In genomic region chr10:96647466-96647865, GRCh38 we compare ENCODE assay signal across 24 cellular contexts.
DNase-seq lines count a peak whose midpoint lies in the region; ATAC-seq and TF ChIP-seq lines count a peak whose summit lies in the region.
"Had no signal": no experiment of that assay in that cellular context is flagged by ENCODE, and none has a peak within 500 bp of the region (broad histone marks: within the 10 kb centered on the region; RNA-seq: fewer than 3 reads in every experiment).

No MANE protein-coding gene starts in this region.

- intact Hi-C loops in CD8-positive, alpha-beta T cell (cut with DNase I, micrococcal nuclease) = loop anchor here in 1 of 2 experiments (10.0 kb wide), 2 partner anchors 267 to 377 kb away; no protein-coding TSS in a partner anchor
- intact Hi-C loops in spleen (cut with DNase I; ENCODE audit: low total_unique reads) = loop anchor here (10.0 kb wide), 1 partner anchor 77 kb away; the partner anchor contains the start of gene PIK3AP1
- intact Hi-C loops in upper lobe of right lung (cut with DNase I) = no loop called here
- intact Hi-C loops in A673 (cut with micrococcal nuclease; ENCODE audit: unreplicated experiment) = loop anchor here (10.0 kb wide), 2 partner anchors 273 to 377 kb away; no protein-coding TSS in a partner anchor

- no peaks in the 10 kb centered on the region for H3K79me1 ChIP-seq in H9 (ENCODE audit: insufficient read depth, low read depth, low read length, poor library complexity, severe bottlenecking)

- no peak overlapping the region for H3K4ac ChIP-seq in H9 (ENCODE audit: low read depth, low read length)

- no peak overlapping the region for H2BK120ac ChIP-seq in H9 (ENCODE audit: low read depth, low read length, poor library complexity, severe bottlenecking)

- H4K5ac ChIP-seq in H9 (ENCODE audit: insufficient read length, low read depth, low read length) = no peak overlapping the region

- H3K9ac ChIP-seq in H9 (ENCODE audit: extremely low read depth, insufficient read length, low read length) = no peak overlapping the region
- H3K9ac ChIP-seq: SK-N-SH had no signal

- no peak overlapping the region for H3K23ac ChIP-seq in H9 (ENCODE audit: insufficient read length, low read depth, low read length)

- H3K18ac ChIP-seq in H9 (ENCODE audit: insufficient read length, low read depth, low read length) = no peak overlapping the region

- H3K36me3 ChIP-seq in CD8-positive, alpha-beta T cell (ENCODE audit: insufficient read depth, low read length) = no peaks in the 10 kb centered on the region
- H3K36me3 ChIP-seq in spleen (peaks cover 0 to 100% (median 46%) of the 10 kb centered on the region in 6 donors), upper lobe of right lung (no peaks in the 10 kb centered on the region), A673 (ENCODE audit: insufficient read depth, low read length, poor library complexity, severe bottlenecking) (no peaks in the 10 kb centered on the region)
- H3K36me3 ChIP-seq: esophagus squamous epithelium, tibial nerve had no signal

- H2AK5ac ChIP-seq in H9 (ENCODE audit: insufficient read length, low read length) = no peak overlapping the region

- no peaks in the 10 kb centered on the region for H3K9me3 ChIP-seq in CD8-positive, alpha-beta T cell (ENCODE audit: low read length)
- H3K9me3 ChIP-seq in spleen (no peaks in the 10 kb centered on the region), upper lobe of right lung (no peaks in the 10 kb centered on the region), A673 (ENCODE audit: low read depth, low read length, poor library complexity, severe bottlenecking) (no peaks in the 10 kb centered on the region), H9 (ENCODE audit: control insufficient read depth, low read depth, low read length) (no peaks in the 10 kb centered on the region)
- H3K9me3 ChIP-seq: esophagus squamous epithelium, SK-N-SH, tibial nerve had no signal

- no peak for DNase-seq in CD8-positive, alpha-beta T cell
- DNase-seq in HL-60 (ENCODE audit: low read depth in 1 of 2, low spot score in 1 of 2) = no peak
- DNase-seq in activated naive CD8-positive, alpha-beta T cell treated with anti-CD3 and anti-CD28 coated beads for 36 hours = no peak
- no peak for DNase-seq in spleen
- no peak for DNase-seq in upper lobe of right lung
- no peak for DNase-seq in A673 (ENCODE audit: low spot score)
- no peak for DNase-seq in H9
- DNase-seq: activated CD4-positive, alpha-beta T cell treated with anti-CD3 and anti-CD28 coated beads, Interleukin-2, amount 10 ng/mL, durations not matched to agents 7 days and 5 days; activated T-cell treated with anti-CD3 and anti-CD28 coated beads for 4 hours; effector memory CD4-positive, alpha-beta T cell; EL; esophagus squamous epithelium; HCEC 1CT; mesenchymal stem cell; naive thymus-derived CD8-positive, alpha-beta T cell; NCI-H1092; NCI-H1930; NCI-H226; RPMI8226; SK-N-SH; stimulated activated CD4-positive, alpha-beta T cell treated with anti-CD3 and anti-CD28 coated beads, Interleukin-1b, Interleukin-23, amount 100 ng/mL, for 48 hours; stimulated activated naive CD4-positive, alpha-beta T cell treated with Interleukin-2 at 50 U/mL for 16 hours had no signal

- H3K23me2 ChIP-seq in H9 (ENCODE audit: insufficient read length, low read depth, low read length, poor library complexity, severe bottlenecking) = no peaks in the 10 kb centered on the region

- no peak overlapping the region for H3K4me2 ChIP-seq in H9 (ENCODE audit: insufficient read depth, insufficient read length, low read length)
- H3K4me2 ChIP-seq: SK-N-SH had no signal

- H3K9me3 Mint-ChIP-seq in CD8-positive, alpha-beta T cell = no peaks in the 10 kb centered on the region
- H3K9me3 Mint-ChIP-seq in activated naive CD8-positive, alpha-beta T cell treated with anti-CD3 and anti-CD28 coated beads for 36 hours = no peaks in the 10 kb centered on the region
- no peaks in the 10 kb centered on the region for H3K9me3 Mint-ChIP-seq in H9
- H3K9me3 Mint-ChIP-seq: activated CD4-positive, alpha-beta T cell treated with anti-CD3 and anti-CD28 coated beads, Interleukin-2, amount 10 ng/mL, durations not matched to agents 7 days and 5 days; naive thymus-derived CD8-positive, alpha-beta T cell had no signal

- no peaks in the 10 kb centered on the region for H3K79me2 ChIP-seq in H9 (ENCODE audit: insufficient read depth, low read length)

- no peaks in the 10 kb centered on the region for H3K27me3 Mint-ChIP-seq in CD8-positive, alpha-beta T cell (ENCODE audit: low read depth)
- H3K27me3 Mint-ChIP-seq in activated naive CD8-positive, alpha-beta T cell treated with anti-CD3 and anti-CD28 coated beads for 36 hours = no peaks in the 10 kb centered on the region
- H3K27me3 Mint-ChIP-seq in H9 (ENCODE audit: low read depth) = no peaks in the 10 kb centered on the region
- H3K27me3 Mint-ChIP-seq: activated CD4-positive, alpha-beta T cell treated with anti-CD3 and anti-CD28 coated beads, Interleukin-2, amount 10 ng/mL, durations not matched to agents 7 days and 5 days; activated naive CD8-positive, alpha-beta T cell; naive thymus-derived CD8-positive, alpha-beta T cell had no signal

- no peak for ATAC-seq in CD8-positive, alpha-beta T cell
- no peak for ATAC-seq in upper lobe of right lung
- ATAC-seq: naive thymus-derived CD8-positive, alpha-beta T cell had no signal

- peaks cover 22% of the 10 kb centered on the region for H3K4me1 ChIP-seq in CD8-positive, alpha-beta T cell (ENCODE audit: insufficient read depth, low read length)
- H3K4me1 ChIP-seq in spleen (peaks cover 11 to 100% (median 71%) of the 10 kb centered on the region in 6 donors), upper lobe of right lung (peaks cover 6% of the 10 kb centered on the region), A673 (ENCODE audit: insufficient read depth, low read length, poor library complexity, severe bottlenecking) (no peaks in the 10 kb centered on the region), H9 (ENCODE audit: insufficient read depth, low read length) (no peaks in the 10 kb centered on the region)

- no TSS peak for BruUV-seq in A673 (replicated peaks; lab: Mats Ljungman, UMichigan)

- no peaks in the 10 kb centered on the region for H3K27me3 ChIP-seq in CD8-positive, alpha-beta T cell (ENCODE audit: insufficient read depth, low read length)
- H3K27me3 ChIP-seq in HL-60 (ENCODE audit: insufficient read depth, poor library complexity, severe bottlenecking) (no peaks in the 10 kb centered on the region), spleen (replicated peaks in 1 of 7) (no peaks in the 10 kb centered on the region), upper lobe of right lung (no peaks in the 10 kb centered on the region), A673 (replicated peaks; ENCODE audit: insufficient read depth, low read depth, low read length, poor library complexity) (peaks cover 8% of the 10 kb centered on the region), H9 (ENCODE audit: insufficient read depth, low read length) (no peaks in the 10 kb centered on the region)
- H3K27me3 ChIP-seq: tibial nerve had no signal

- peaks cover 7% of the 10 kb centered on the region for H3K36me3 Mint-ChIP-seq in CD8-positive, alpha-beta T cell
- peaks cover 13% of the 10 kb centered on the region for H3K36me3 Mint-ChIP-seq in activated naive CD8-positive, alpha-beta T cell treated with anti-CD3 and anti-CD28 coated beads for 36 hours
- no peaks in the 10 kb centered on the region for H3K36me3 Mint-ChIP-seq in H9 (ENCODE audit: insufficient read depth in 1 of 3, low read depth in 3 of 3)
- H3K36me3 Mint-ChIP-seq: activated naive CD8-positive, alpha-beta T cell; naive thymus-derived CD8-positive, alpha-beta T cell had no signal

- WGBS in spleen, 5 donors = 55 to 63% (median 60%) methylated on average over 6 of the region's 6 CpGs
- no CpG with 5 or more reads among the region's 6 CpGs for WGBS in H9 (ENCODE audit: extremely low coverage, insufficient read length, low lambda C conversion rate)

- H3K4me3 Mint-ChIP-seq in CD8-positive, alpha-beta T cell = no peak overlapping the region
- H3K4me3 Mint-ChIP-seq in activated naive CD8-positive, alpha-beta T cell treated with anti-CD3 and anti-CD28 coated beads for 36 hours = no peak overlapping the region
- H3K4me3 Mint-ChIP-seq in H9 = no peak overlapping the region
- H3K4me3 Mint-ChIP-seq: activated CD4-positive, alpha-beta T cell treated with anti-CD3 and anti-CD28 coated beads, Interleukin-2, amount 10 ng/mL, durations not matched to agents 7 days and 5 days; activated naive CD8-positive, alpha-beta T cell had no signal

- H2BK15ac ChIP-seq in H9 (ENCODE audit: low read depth, low read length) = no peak overlapping the region

- H3K4me1 Mint-ChIP-seq in CD8-positive, alpha-beta T cell (ENCODE audit: low read depth) = peaks cover 32% of the 10 kb centered on the region
- H3K4me1 Mint-ChIP-seq in activated naive CD8-positive, alpha-beta T cell treated with anti-CD3 and anti-CD28 coated beads for 36 hours = peaks cover 47% of the 10 kb centered on the region
- H3K4me1 Mint-ChIP-seq in H9 = peaks cover 0 to 6% of the 10 kb centered on the region in 2 experiments; a peak in 1 of 4 replicates

- TF ChIP-seq CTCF in CD8-positive, alpha-beta T cell (IDR thresholded peaks at IDR 0.05) = no peak
- TF ChIP-seq CTCF in HL-60 (IDR thresholded peaks at IDR 0.05; ENCODE audit: insufficient read depth, low read length) = no peak
- TF ChIP-seq CTCF in spleen (IDR thresholded peaks at IDR 0.05 in 8 of 11, conservative IDR thresholded peaks at IDR 0.05 in 3 of 11) = no peak
- no peak for TF ChIP-seq CTCF in upper lobe of right lung (IDR thresholded peaks at IDR 0.05)
- no peak for TF ChIP-seq CTCF in A673 (conservative IDR thresholded peaks at IDR 0.05; ENCODE audit: low read depth, low read length)
- no peak for TF ChIP-seq CTCF in H9 (conservative IDR thresholded peaks at IDR 0.05)

- H3T11ph ChIP-seq in H9 (ENCODE audit: low read length) = no peak overlapping the region

- CTCF ChIA-PET in CD8-positive, alpha-beta T cell (lab: Charles Lee) = no interaction called here
- CTCF ChIA-PET in A673 (lab: Charles Lee) = no interaction called here

- no peak overlapping the region for H3K56ac ChIP-seq in H9 (ENCODE audit: insufficient read length, low read depth, low read length)

- H2BK12ac ChIP-seq in H9 (ENCODE audit: insufficient read length, low read depth, low read length) = no peak overlapping the region

- H4K20me1 ChIP-seq in H9 (ENCODE audit: control insufficient read depth, insufficient read depth, insufficient read length) = no peaks in the 10 kb centered on the region

- H4K8ac ChIP-seq in H9 (replicated peaks; ENCODE audit: insufficient read length, low read depth, low read length) = no peak overlapping the region

- H2AFZ ChIP-seq in H9 (ENCODE audit: low read length) = no peak overlapping the region

- no peak for TF ChIP-seq POLR2A in spleen (IDR thresholded peaks at IDR 0.05)

- H3K27ac ChIP-seq in CD8-positive, alpha-beta T cell (ENCODE audit: low read depth, low read length) = no peak overlapping the region
- peak overlapping the region; percentile 3 for H3K27ac ChIP-seq in HL-60 (replicated peaks)
- peak overlapping the region in 7 of 8 donors; percentile 55 to 87 (median 81) for H3K27ac ChIP-seq in spleen
- H3K27ac ChIP-seq in upper lobe of right lung = no peak overlapping the region
- no peak overlapping the region for H3K27ac ChIP-seq in A673 (ENCODE audit: low read depth, low read length, poor library complexity, severe bottlenecking)
- no peak overlapping the region for H3K27ac ChIP-seq in H9 (ENCODE audit: insufficient read length, low read depth, low read length)
- H3K27ac ChIP-seq: esophagus squamous epithelium, tibial nerve had no signal

- H2BK5ac ChIP-seq in H9 (ENCODE audit: insufficient read length, low read length) = no peak overlapping the region

- H2BK20ac ChIP-seq in H9 (ENCODE audit: low read depth, low read length, poor library complexity, severe bottlenecking) = no peak overlapping the region

- H3K4me3 ChIP-seq in CD8-positive, alpha-beta T cell (ENCODE audit: low read depth, low read length) = no peak overlapping the region
- no peak overlapping the region for H3K4me3 ChIP-seq in HL-60 (replicated peaks; ENCODE audit: insufficient read depth, low read length)
- peak overlapping the region in 1 of 8 donors; percentile 9 for H3K4me3 ChIP-seq in spleen
- no peak overlapping the region for H3K4me3 ChIP-seq in upper lobe of right lung
- no peak overlapping the region for H3K4me3 ChIP-seq in A673 (ENCODE audit: low read depth, low read length, poor library complexity, severe bottlenecking)
- H3K4me3 ChIP-seq: esophagus squamous epithelium, tibial nerve had no signal

- POLR2A ChIA-PET in CD8-positive, alpha-beta T cell (lab: Charles Lee) = no interaction called here
- POLR2A ChIA-PET in A673 (lab: Charles Lee; ENCODE audit: low non-redundant PET) = no interaction called here

- H3K14ac ChIP-seq in H9 (ENCODE audit: insufficient read depth, low read length) = no peak overlapping the region; the same call in 1 of the 2 replicates

- no peak overlapping the region for H4K91ac ChIP-seq in H9 (ENCODE audit: insufficient read length, low read depth, low read length)

- H3K27ac Mint-ChIP-seq in CD8-positive, alpha-beta T cell = peak overlapping the region; percentile 67
- peak overlapping the region; percentile 47 for H3K27ac Mint-ChIP-seq in activated naive CD8-positive, alpha-beta T cell treated with anti-CD3 and anti-CD28 coated beads for 36 hours
- H3K27ac Mint-ChIP-seq in H9 = no peak overlapping the region
- H3K27ac Mint-ChIP-seq: activated CD4-positive, alpha-beta T cell treated with anti-CD3 and anti-CD28 coated beads, Interleukin-2, amount 10 ng/mL, durations not matched to agents 7 days and 5 days; activated naive CD8-positive, alpha-beta T cell had no signal

Comparison
In these comparisons a context has a peak if more than half of its experiments do, and no peak if none do; other contexts are left out.
1. H3K27ac ChIP-seq: peak in HL-60 (single experiment) and spleen (7 of 8); none in CD8-positive, alpha-beta T cell (single experiment), upper lobe of right lung (single experiment), A673 (single experiment) and H9 (single experiment).
2. H3K27ac Mint-ChIP-seq: peak in CD8-positive, alpha-beta T cell (single experiment) and activated naive CD8-positive, alpha-beta T cell treated with anti-CD3 and anti-CD28 coated beads for 36 hours (single experiment); none in H9 (0 of 3).